ENCODE assay signal across 8 cellular contexts in the genomic region with DNA sequence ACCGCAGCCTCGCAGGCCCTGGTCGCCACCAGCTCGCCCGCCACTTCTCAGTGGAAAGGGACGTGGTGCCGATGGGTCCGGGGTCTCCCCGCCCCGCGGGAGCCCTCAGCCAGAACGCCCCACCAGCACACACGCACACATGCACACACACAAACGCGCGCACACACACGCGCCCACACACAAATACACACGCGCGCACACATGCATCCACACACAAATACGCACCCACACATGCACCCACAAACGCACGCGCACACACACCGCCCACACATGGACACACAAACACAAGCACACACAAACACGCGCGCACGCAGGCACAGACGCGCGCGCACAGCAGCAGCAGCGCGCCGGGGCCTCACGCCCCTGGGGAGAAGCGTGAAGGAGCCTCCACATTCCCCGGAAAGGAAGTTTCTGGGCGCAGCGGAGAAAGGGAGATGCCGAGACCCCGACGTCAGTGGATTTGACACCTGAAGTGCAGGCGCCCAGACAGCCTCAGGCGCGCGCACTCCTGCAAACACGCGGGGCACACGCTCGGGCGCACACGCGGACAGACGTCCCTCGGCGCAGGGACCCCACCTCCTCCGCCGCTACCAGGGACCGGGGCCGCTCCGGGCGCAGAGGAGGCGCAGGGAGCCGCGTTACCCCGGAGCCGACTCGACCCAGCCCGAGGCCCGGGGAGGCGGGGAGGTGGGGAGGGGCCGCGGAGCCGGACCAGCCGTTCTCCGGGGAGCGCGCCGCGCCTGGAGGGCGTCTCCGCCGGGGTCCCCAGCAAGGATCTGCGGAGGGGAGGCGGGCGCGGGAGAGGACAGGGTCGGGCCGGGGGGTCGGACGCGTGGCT. TPM values are rescaled to one million over a fixed set of nuclear protein-coding genes. Genes with fewer than 3 reads are reported as not detected.
A peak's percentile ranks its signal among the peaks of the same experiment; 100 is the strongest.
DNase-seq lines count a peak whose midpoint lies in the region; ATAC-seq and TF ChIP-seq lines count a peak whose summit lies in the region.

No MANE protein-coding gene starts in this region.

- peak overlapping the region; percentile 79 for H3K23ac ChIP-seq in H9 (ENCODE audit: insufficient read length, low read depth, low read length)

- no peak overlapping the region for H3K4ac ChIP-seq in H9 (ENCODE audit: low read depth, low read length)

- peaks cover 8% of the 10 kb centered on the region; the same call in 1 of the 2 replicates for H3F3A ChIP-seq in OCI-LY1 (ENCODE audit: insufficient read depth, low read length)

- H3K36me3 ChIP-seq in GM06990 (ENCODE audit: control insufficient read depth, insufficient read depth, low read length) = no peaks in the 10 kb centered on the region
- H3K36me3 ChIP-seq in OCI-LY1 (ENCODE audit: insufficient read depth, low read length) = no peaks in the 10 kb centered on the region
- H3K36me3 ChIP-seq in body of pancreas (replicated peaks in 1 of 2; ENCODE audit: insufficient read depth in 1 of 2, low read depth in 2 of 2) = no peaks in the 10 kb centered on the region

- H3T11ph ChIP-seq in H9 (ENCODE audit: low read length) = no peak overlapping the region

- H4K8ac ChIP-seq in H9 (replicated peaks; ENCODE audit: insufficient read length, low read depth, low read length) = no peak overlapping the region

- peaks cover 52 to 56% of the 10 kb centered on the region in 2 experiments for H3K4me1 Mint-ChIP-seq in H9
- H3K4me1 Mint-ChIP-seq in stimulated activated naive B cell treated with anti-CD40 and anti-IgM and Interleukin-4, amounts not matched to agents 10 μg/mL and 1 μg/mL and 100 μg/mL, for 72 hours = peaks cover 51 to 69% of the 10 kb centered on the region in 2 donors

- peaks cover 3% of the 10 kb centered on the region for H3K79me1 ChIP-seq in H9 (ENCODE audit: insufficient read depth, low read depth, low read length, poor library complexity, severe bottlenecking)

- peak; percentile 41 for ATAC-seq in body of pancreas
- peak in 1 of 2 donors; percentile 1 for ATAC-seq in stimulated activated naive B cell treated with anti-CD40 and anti-IgM and Interleukin-4, amounts not matched to agents 10 μg/mL and 1 μg/mL and 100 μg/mL, for 72 hours (replicated peaks)

- no peaks in the 10 kb centered on the region for H3K9me2 ChIP-seq in OCI-LY1 (ENCODE audit: low read depth, low read length)

- H3K27ac Mint-ChIP-seq in H9 = peak overlapping the region in 1 of 3 experiments; percentile 75; a peak in 2 of 7 replicates
- H3K27ac Mint-ChIP-seq in stimulated activated naive B cell treated with anti-CD40 and anti-IgM and Interleukin-4, amounts not matched to agents 10 μg/mL and 1 μg/mL and 100 μg/mL, for 72 hours = peak overlapping the region; percentile 98

- no peak overlapping the region for H3K56ac ChIP-seq in H9 (ENCODE audit: insufficient read length, low read depth, low read length)

- H2BK120ac ChIP-seq in H9 (ENCODE audit: low read depth, low read length, poor library complexity, severe bottlenecking) = no peak overlapping the region

- intact Hi-C loops in body of pancreas (cut with DNase I) = no loop called here

- H3K9ac ChIP-seq in H9 (ENCODE audit: extremely low read depth, insufficient read length, low read length) (peak overlapping the region; percentile 25), OCI-LY1 (ENCODE audit: low read length) (peak overlapping the region; percentile 51)

- no peak overlapping the region for H4K91ac ChIP-seq in H9 (ENCODE audit: insufficient read length, low read depth, low read length)

- no peaks in the 10 kb centered on the region for H4K20me1 ChIP-seq in H9 (ENCODE audit: control insufficient read depth, insufficient read depth, insufficient read length)
- no peaks in the 10 kb centered on the region for H4K20me1 ChIP-seq in OCI-LY1 (ENCODE audit: insufficient read depth, low read length)

- no CpG with 5 or more reads among the region's 95 CpGs for WGBS in H9 (ENCODE audit: extremely low coverage, insufficient read length, low lambda C conversion rate)
- 2 to 7% methylated on average over 14 to 91 of the region's 95 CpGs for WGBS in body of pancreas, 2 donors

- H2AK5ac ChIP-seq in H9 (ENCODE audit: insufficient read length, low read length) = no peak overlapping the region

- H3K27ac ChIP-seq in H9 (ENCODE audit: insufficient read length, low read depth, low read length) (no peak overlapping the region), OCI-LY1 (ENCODE audit: low read depth, low read length, poor library complexity, severe bottlenecking) (no peak overlapping the region), body of pancreas (peak overlapping the region; percentile 11 to 68 (median 60))

- H2BK15ac ChIP-seq in H9 (ENCODE audit: low read depth, low read length) = no peak overlapping the region

- peak overlapping the region; percentile 41; the same call in 1 of the 2 replicates for H3K14ac ChIP-seq in H9 (ENCODE audit: insufficient read depth, low read length)

- H3K4me1 ChIP-seq in H9 (ENCODE audit: insufficient read depth, low read length) (peaks cover 5% of the 10 kb centered on the region; the same call in 1 of the 2 replicates), OCI-LY1 (ENCODE audit: insufficient read depth, low read length, severe bottlenecking) (peaks cover 41% of the 10 kb centered on the region), body of pancreas (peaks cover 27% of the 10 kb centered on the region)

- H3K4me3 Mint-ChIP-seq in H9 = peak overlapping the region; percentile 89 to 95
- H3K4me3 Mint-ChIP-seq in stimulated activated naive B cell treated with anti-CD40 and anti-IgM and Interleukin-4, amounts not matched to agents 10 μg/mL and 1 μg/mL and 100 μg/mL, for 72 hours = peak overlapping the region; percentile 91 to 98

- no peak overlapping the region for H2BK20ac ChIP-seq in H9 (ENCODE audit: low read depth, low read length, poor library complexity, severe bottlenecking)

- H3K23me2 ChIP-seq in H9 (ENCODE audit: insufficient read length, low read depth, low read length, poor library complexity, severe bottlenecking) = peaks cover 10% of the 10 kb centered on the region

- H2BK5ac ChIP-seq in H9 (ENCODE audit: insufficient read length, low read length) = no peak overlapping the region

- H3K79me2 ChIP-seq in H9 (ENCODE audit: insufficient read depth, low read length) (peaks cover 10% of the 10 kb centered on the region; the same call in 1 of the 2 replicates), OCI-LY1 (ENCODE audit: insufficient read depth, low read length) (no peaks in the 10 kb centered on the region)

- no peak overlapping the region for H2AFZ ChIP-seq in H9 (ENCODE audit: low read length)
- no peak overlapping the region for H2AFZ ChIP-seq in OCI-LY1 (ENCODE audit: low read length)

- peaks cover 0 to 3% (median 0%) of the 10 kb centered on the region in 3 experiments; a peak in 1 of 7 replicates for H3K36me3 Mint-ChIP-seq in H9 (ENCODE audit: insufficient read depth in 1 of 3, low read depth in 3 of 3)
- peaks cover 0 to 15% of the 10 kb centered on the region in 2 donors for H3K36me3 Mint-ChIP-seq in stimulated activated naive B cell treated with anti-CD40 and anti-IgM and Interleukin-4, amounts not matched to agents 10 μg/mL and 1 μg/mL and 100 μg/mL, for 72 hours

- no peak overlapping the region for H4K5ac ChIP-seq in H9 (ENCODE audit: insufficient read length, low read depth, low read length)

- H3K9me3 ChIP-seq in H9 (ENCODE audit: control insufficient read depth, low read depth, low read length) (no peaks in the 10 kb centered on the region), OCI-LY1 (ENCODE audit: low read length) (no peaks in the 10 kb centered on the region), body of pancreas (no peaks in the 10 kb centered on the region)

- H3K4me2 ChIP-seq in H9 (ENCODE audit: insufficient read depth, insufficient read length, low read length) (peak overlapping the region; percentile 96), OCI-LY1 (ENCODE audit: low read length) (peak overlapping the region; percentile 88)

- H3K4me3 ChIP-seq in GM06990 (replicated peaks; ENCODE audit: low read depth, low read length) (peak overlapping the region; percentile 91), OCI-LY1 (ENCODE audit: low read depth, low read length, poor library complexity, severe bottlenecking) (peak overlapping the region; percentile 64), body of pancreas (peak overlapping the region; percentile 33 to 49)

- H2BK12ac ChIP-seq in H9 (ENCODE audit: insufficient read length, low read depth, low read length) = no peak overlapping the region

- H3K9me3 Mint-ChIP-seq in H9 = peaks cover 0 to 3% of the 10 kb centered on the region in 2 experiments; a peak in 1 of 5 replicates
- H3K9me3 Mint-ChIP-seq in stimulated activated naive B cell treated with anti-CD40 and anti-IgM and Interleukin-4, amounts not matched to agents 10 μg/mL and 1 μg/mL and 100 μg/mL, for 72 hours = no peaks in the 10 kb centered on the region

- peak overlapping the region; percentile 13 for H3K18ac ChIP-seq in H9 (ENCODE audit: insufficient read length, low read depth, low read length)

- no peak for TF ChIP-seq CTCF in GM06990 (IDR thresholded peaks at IDR 0.05; ENCODE audit: insufficient read depth, low read length, poor library complexity, severe bottlenecking)
- no peak for TF ChIP-seq CTCF in H9 (conservative IDR thresholded peaks at IDR 0.05)
- TF ChIP-seq CTCF in OCI-LY1 (IDR thresholded peaks at IDR 0.05; ENCODE audit: low read length) = no peak
- no peak for TF ChIP-seq CTCF in body of pancreas (IDR thresholded peaks at IDR 0.05)

- H3K27me3 ChIP-seq in GM06990 (replicated peaks; ENCODE audit: control insufficient read depth, insufficient read depth, low read length) (no peaks in the 10 kb centered on the region; the same call in 1 of the 2 replicates), H9 (ENCODE audit: insufficient read depth, low read length) (no peaks in the 10 kb centered on the region), OCI-LY1 (ENCODE audit: insufficient read depth, low read length) (peaks cover 4% of the 10 kb centered on the region; the same call in 1 of the 2 replicates), body of pancreas (no peaks in the 10 kb centered on the region)

- DNase-seq in GM06990 (ENCODE audit: extremely low read depth, insufficient read length) (peak; percentile 60), H9 (no peak), body of pancreas (peak in 1 of 4 donors; percentile 34), kidney tubule cell (ENCODE audit: low spot score) (peak; percentile 31), NCI-H1105 treated with DMSO at 0.1 percent for 48 hours (lab: John Stamatoyannopoulos, UW) (no peak), pons (ENCODE audit: low spot score) (no peak)
- DNase-seq in stimulated activated naive B cell treated with anti-CD40 and anti-IgM and Interleukin-4, amounts not matched to agents 10 μg/mL and 1 μg/mL and 100 μg/mL, for 72 hours = no peak

- peaks cover 18% of the 10 kb centered on the region for H3K27me3 Mint-ChIP-seq in H9 (ENCODE audit: low read depth)
- H3K27me3 Mint-ChIP-seq in stimulated activated naive B cell treated with anti-CD40 and anti-IgM and Interleukin-4, amounts not matched to agents 10 μg/mL and 1 μg/mL and 100 μg/mL, for 72 hours = no peaks in the 10 kb centered on the region

- TF ChIP-seq POLR2A in body of pancreas (IDR thresholded peaks at IDR 0.05) = no peak

RNA-seq across cellular contexts. Expression of gene RASA3, which starts 0.6 kb away (rescaled TPM):
- total RNA-seq in H9 (2021) (11.7 and 12.3 TPM in 2 replicates), body of pancreas (10 to 100 TPM; 10.2 to 19.2 TPM)

RNA-seq across cellular contexts. Expression of gene CFAP97D2, which starts 47.3 kb away (rescaled TPM):
- total RNA-seq in H9 (2021) (not detected in 2 replicates), body of pancreas (not detected)

Comparison
In these comparisons a context has a peak if more than half of its experiments do, and no peak if none do; other contexts are left out.
1. DNase-seq: peak in GM06990 (single experiment) and kidney tubule cell (single experiment); none in H9 (single experiment), stimulated activated naive B cell treated with anti-CD40 and anti-IgM and Interleukin-4, amounts not matched to agents 10 μg/mL and 1 μg/mL and 100 μg/mL, for 72 hours (single experiment), NCI-H1105 treated with DMSO at 0.1 percent for 48 hours (single experiment) and pons (single experiment).
2. H3K4me3 ChIP-seq: peak in every context shown above with its lines; median percentile 91 in GM06990; 64 in OCI-LY1; 41 in body of pancreas.
3. H3K27ac ChIP-seq: peak in body of pancreas (4 of 4); none in H9 (single experiment) and OCI-LY1 (single experiment).